ENCODE assay signal across 10 cellular contexts in the genomic region with DNA sequence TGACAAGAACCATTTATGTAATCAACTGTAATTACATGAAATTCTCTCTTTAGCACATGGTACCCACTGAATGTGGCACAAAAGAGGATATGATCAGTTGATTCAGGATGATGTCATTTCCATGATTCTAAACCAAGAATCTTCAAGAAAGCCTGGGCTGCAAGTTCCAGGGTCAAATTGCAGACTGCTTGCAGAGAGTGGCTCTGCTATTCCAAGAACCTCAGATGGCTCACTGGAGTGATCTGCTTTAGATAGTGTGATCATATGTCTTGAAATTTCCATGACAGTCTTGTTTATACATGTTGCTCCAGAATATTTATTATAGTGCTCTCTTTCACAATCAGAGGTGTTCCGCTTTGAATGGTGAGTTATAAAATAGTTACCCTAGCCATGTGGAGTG.
DNase-seq lines count a peak whose midpoint lies in the region; ATAC-seq, FAIRE-seq and TF ChIP-seq lines count a peak whose summit lies in the region.
"Had no signal": no experiment of that assay in that cellular context is flagged by ENCODE, and none has a peak within 500 bp of the region (broad histone marks: within the 10 kb centered on the region; RNA-seq: fewer than 3 reads in every experiment).

No MANE protein-coding gene starts in this region.

- H3K27ac ChIP-seq in GM12878 (ENCODE audit: control insufficient read depth, insufficient read depth): peak overlapping the region; percentile 15; the same call in 1 of the 2 replicates
- H3K27ac ChIP-seq in uterus: no peak overlapping the region

- peak; percentile 10 for DNase-seq in stimulated activated CD4-positive, alpha-beta T cell treated with anti-CD3 and anti-CD28 coated beads, Interleukin-4, amount 100 ng/mL, for 24 hours
- DNase-seq in stimulated activated CD4-positive, alpha-beta T cell treated with anti-CD3 and anti-CD28 coated beads, Interleukin-2, amount 100 ng/mL, for 48 hours: no peak
- DNase-seq in GM12878 (ENCODE audit: low read depth, low spot score) (peak; percentile 26), NCI-H1930 (lab: John Stamatoyannopoulos, UW) (no peak), uterus (no peak), D341Med (ENCODE audit: low spot score) (no peak), NCI-H2196 treated with DMSO at 0.1 percent for 48 hours (lab: John Stamatoyannopoulos, UW; ENCODE audit: unreplicated experiment) (no peak)
- DNase-seq: GDM1, immature natural killer cell had no signal

- FAIRE-seq in GM12878 (lab: Jason Lieb, UNC): no peak

- TF ChIP-seq RAD21 in GM12878 (IDR thresholded peaks at IDR 0.05; ENCODE audit: insufficient read depth, low read depth, low read length): no peak

- H3K36me3 ChIP-seq in GM12878 (ENCODE audit: control insufficient read depth in 2 of 2, insufficient read depth in 2 of 2, low read length in 1 of 2) (no peaks in the 10 kb centered on the region), uterus (no peaks in the 10 kb centered on the region)

- in situ Hi-C loops in GM12878 (cut with MboI): no loop called here

- peak overlapping the region; percentile 44; the same call in 1 of the 2 replicates for H3K4me2 ChIP-seq in GM12878 (ENCODE audit: control insufficient read depth, insufficient read depth)

- peaks cover 8% of the 10 kb centered on the region for H3K4me1 ChIP-seq in GM12878 (ENCODE audit: control insufficient read depth, insufficient read depth, low read length)
- H3K4me1 ChIP-seq in uterus: no peaks in the 10 kb centered on the region

- H3K27me3 ChIP-seq in GM12878 (replicated peaks in 1 of 2; ENCODE audit: control insufficient read depth in 2 of 2, insufficient read depth in 2 of 2, low read length in 1 of 2) (no peaks in the 10 kb centered on the region), uterus (no peaks in the 10 kb centered on the region)

- no TSS peak for BruUV-seq in GM12878 (replicated peaks; lab: Mats Ljungman, UMichigan)

- TF ChIP-seq CTCF in GM12878 (IDR thresholded peaks at IDR 0.05 in 2 of 3, conservative IDR thresholded peaks at IDR 0.05 in 1 of 3; ENCODE audit: control insufficient read depth in 2 of 3, extremely low read depth in 1 of 3, insufficient read depth in 1 of 3, low read depth in 3 of 3, low read length in 3 of 3): no peak
- TF ChIP-seq CTCF in uterus (IDR thresholded peaks at IDR 0.05): no peak

- TF ChIP-seq EP300 in GM12878 (IDR thresholded peaks at IDR 0.05; ENCODE audit: borderline replicate concordance in 1 of 2, control insufficient read depth in 1 of 2, low read depth in 2 of 2, low read length in 2 of 2): 0 out of 4 replicates have a peak, but pooled peaks of 1 of the 2 experiments have one; percentile 31

- H4K20me1 ChIP-seq in GM12878 (ENCODE audit: control insufficient read depth, insufficient read depth): no peaks in the 10 kb centered on the region

- WGBS in GM12878 (ENCODE audit: insufficient coverage, insufficient replicate concordance, low lambda C conversion rate, missing lambda C conversion rate): 100% methylated on average over 1 of the region's 1 CpG

- H3K4me3 ChIP-seq in GM12878: no peak overlapping the region
- no peak overlapping the region for H3K4me3 ChIP-seq in uterus

- SMC1A ChIA-PET in GM12878 (lab: Charles Lee; ENCODE audit: uncharacterized antibody, unreplicated experiment): interaction anchor here (1.0 to 6.9 kb wide), 12 partner anchors 10 to 233 kb away, joined by 3 to 59 read pairs (median 4); no protein-coding TSS in a partner anchor

- TF ChIP-seq POLR2A in GM12878 (IDR thresholded peaks at IDR 0.05; ENCODE audit: low read depth, low read length) (no peak), uterus (IDR thresholded peaks at IDR 0.05) (no peak)

- no peak overlapping the region for H3K9ac ChIP-seq in GM12878 (ENCODE audit: control insufficient read depth, insufficient read depth, low read length)

- H3K9me3 ChIP-seq in GM12878 (replicated peaks; ENCODE audit: control insufficient read depth, insufficient read depth, low read length) (no peaks in the 10 kb centered on the region), uterus (no peaks in the 10 kb centered on the region)

- POLR2A ChIA-PET in GM12878 (lab: Charles Lee): interaction anchor here (1.3 kb wide), 1 partner anchor 81 kb away, joined by 3 read pairs; no protein-coding TSS in a partner anchor

- RAD21 ChIA-PET in GM12878 (lab: Charles Lee; ENCODE audit: unreplicated experiment): interaction anchor here (0.7 to 2.6 kb wide), 7 partner anchors 10 to 96 kb away, joined by 3 to 9 read pairs (median 4); no protein-coding TSS in a partner anchor

- no peak overlapping the region for H2AFZ ChIP-seq in GM12878 (ENCODE audit: control insufficient read depth, low read depth, low read length)

- no peaks in the 10 kb centered on the region for H3K79me2 ChIP-seq in GM12878 (ENCODE audit: control insufficient read depth, insufficient read depth, low read length)

- CTCF ChIA-PET in GM12878 (lab: Yijun Ruan, JAX): interaction anchor here (0.5 to 1.0 kb wide), 3 partner anchors 15 to 120 kb away, joined by 3 to 5 read pairs (median 4); no protein-coding TSS in a partner anchor

- intact Hi-C loops in GM12878 (cut with micrococcal nuclease; ENCODE audit: unreplicated experiment) (no loop called here), uterus (cut with DNase I; ENCODE audit: low total_unique reads) (no loop called here)

- peak; percentile 73 for ATAC-seq in HG03432 (IDR thresholded peaks at IDR 0.05; ENCODE audit: unreplicated experiment)
- peak; percentile 93 for ATAC-seq in GM12878

TF ChIP-seq in GM12878, 131 proteins besides CTCF, POLR2A, EP300 and RAD21 (continues in another document):
- TF ChIP-seq JUND (IDR thresholded peaks at IDR 0.05; ENCODE audit: low read depth, low read length) (no peak), BHLHE40 (IDR thresholded peaks at IDR 0.05; ENCODE audit: borderline replicate concordance in 1 of 2, low read depth in 2 of 2, low read length in 1 of 2) (no peak), NFXL1 (IDR thresholded peaks at IDR 0.05; ENCODE audit: borderline replicate concordance) (no peak), MTA3 (IDR thresholded peaks at IDR 0.05; ENCODE audit: borderline replicate concordance, low read length) (no peak), FOXM1 (IDR thresholded peaks at IDR 0.05; ENCODE audit: low read depth, low read length) (no peak), NFIC (IDR thresholded peaks at IDR 0.05; ENCODE audit: low read depth, low read length) (peak; percentile 51; the same call in 1 of the 2 replicates), TCF7 (IDR thresholded peaks at IDR 0.05; ENCODE audit: borderline replicate concordance) (no peak), CBX3 (IDR thresholded peaks at IDR 0.05; ENCODE audit: borderline replicate concordance, low read depth) (no peak), PAX5 (IDR thresholded peaks at IDR 0.05; ENCODE audit: borderline replicate concordance, low read depth, low read length) (no peak), FOS (IDR thresholded peaks at IDR 0.05; ENCODE audit: borderline replicate concordance, extremely low read depth, insufficient read length) (no peak), NRF1 (conservative IDR thresholded peaks at IDR 0.05; ENCODE audit: low read depth, low read length) (no peak), ETV6 (conservative IDR thresholded peaks at IDR 0.05 in 1 of 2, IDR thresholded peaks at IDR 0.05 in 1 of 2; ENCODE audit: borderline replicate concordance in 1 of 2, low read depth in 1 of 2) (no peak), RUNX3 (IDR thresholded peaks at IDR 0.05; ENCODE audit: low read length) (peak; percentile 37; the same call in 1 of the 2 replicates), LARP7 (IDR thresholded peaks at IDR 0.05) (no peak), CBX5 (IDR thresholded peaks at IDR 0.05; ENCODE audit: low read depth) (no peak), CHD2 (IDR thresholded peaks at IDR 0.05; ENCODE audit: borderline replicate concordance, low read depth, low read length) (no peak)
- TF ChIP-seq, protein P1, sequence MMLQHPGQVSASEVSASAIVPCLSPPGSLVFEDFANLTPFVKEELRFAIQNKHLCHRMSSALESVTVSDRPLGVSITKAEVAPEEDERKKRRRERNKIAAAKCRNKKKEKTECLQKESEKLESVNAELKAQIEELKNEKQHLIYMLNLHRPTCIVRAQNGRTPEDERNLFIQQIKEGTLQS (IDR thresholded peaks at IDR 0.05; ENCODE audit: borderline replicate concordance, extremely low read depth, low read depth, low read length): no peak
- TF ChIP-seq, protein P2, sequence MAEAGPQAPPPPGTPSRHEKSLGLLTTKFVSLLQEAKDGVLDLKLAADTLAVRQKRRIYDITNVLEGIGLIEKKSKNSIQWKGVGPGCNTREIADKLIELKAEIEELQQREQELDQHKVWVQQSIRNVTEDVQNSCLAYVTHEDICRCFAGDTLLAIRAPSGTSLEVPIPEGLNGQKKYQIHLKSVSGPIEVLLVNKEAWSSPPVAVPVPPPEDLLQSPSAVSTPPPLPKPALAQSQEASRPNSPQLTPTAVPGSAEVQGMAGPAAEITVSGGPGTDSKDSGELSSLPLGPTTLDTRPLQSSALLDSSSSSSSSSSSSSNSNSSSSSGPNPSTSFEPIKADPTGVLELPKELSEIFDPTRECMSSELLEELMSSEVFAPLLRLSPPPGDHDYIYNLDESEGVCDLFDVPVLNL (IDR thresholded peaks at IDR 0.05; ENCODE audit: low read depth, low read length): no peak
- TF ChIP-seq, protein P3, sequence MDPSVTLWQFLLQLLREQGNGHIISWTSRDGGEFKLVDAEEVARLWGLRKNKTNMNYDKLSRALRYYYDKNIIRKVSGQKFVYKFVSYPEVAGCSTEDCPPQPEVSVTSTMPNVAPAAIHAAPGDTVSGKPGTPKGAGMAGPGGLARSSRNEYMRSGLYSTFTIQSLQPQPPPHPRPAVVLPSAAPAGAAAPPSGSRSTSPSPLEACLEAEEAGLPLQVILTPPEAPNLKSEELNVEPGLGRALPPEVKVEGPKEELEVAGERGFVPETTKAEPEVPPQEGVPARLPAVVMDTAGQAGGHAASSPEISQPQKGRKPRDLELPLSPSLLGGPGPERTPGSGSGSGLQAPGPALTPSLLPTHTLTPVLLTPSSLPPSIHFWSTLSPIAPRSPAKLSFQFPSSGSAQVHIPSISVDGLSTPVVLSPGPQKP (IDR thresholded peaks at IDR 0.05; ENCODE audit: low read depth, low read length): no peak
- TF ChIP-seq, protein P4, sequence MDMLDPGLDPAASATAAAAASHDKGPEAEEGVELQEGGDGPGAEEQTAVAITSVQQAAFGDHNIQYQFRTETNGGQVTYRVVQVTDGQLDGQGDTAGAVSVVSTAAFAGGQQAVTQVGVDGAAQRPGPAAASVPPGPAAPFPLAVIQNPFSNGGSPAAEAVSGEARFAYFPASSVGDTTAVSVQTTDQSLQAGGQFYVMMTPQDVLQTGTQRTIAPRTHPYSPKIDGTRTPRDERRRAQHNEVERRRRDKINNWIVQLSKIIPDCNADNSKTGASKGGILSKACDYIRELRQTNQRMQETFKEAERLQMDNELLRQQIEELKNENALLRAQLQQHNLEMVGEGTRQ (IDR thresholded peaks at IDR 0.05; ENCODE audit: borderline replicate concordance, low read depth, low read length): no peak

Comparison
In these comparisons a context has a peak if more than half of its experiments do, and no peak if none do; other contexts are left out.
1. DNase-seq: peak in stimulated activated CD4-positive, alpha-beta T cell treated with anti-CD3 and anti-CD28 coated beads, Interleukin-4, amount 100 ng/mL, for 24 hours (single experiment) and GM12878 (single experiment); none in stimulated activated CD4-positive, alpha-beta T cell treated with anti-CD3 and anti-CD28 coated beads, Interleukin-2, amount 100 ng/mL, for 48 hours (0 of 2), NCI-H1930 (0 of 2), uterus (0 of 2), D341Med (single experiment) and NCI-H2196 treated with DMSO at 0.1 percent for 48 hours (single experiment).